ENCODE assay signal across 23 cellular contexts in genomic region chr6:90347411-90347841, GRCh38. TPM values are rescaled to one million over a fixed set of nuclear protein-coding genes. Genes with fewer than 3 reads are reported as not detected.
DNase-seq lines count a peak whose midpoint lies in the region; ATAC-seq and TF ChIP-seq lines count a peak whose summit lies in the region.
"Had no signal": no experiment of that assay in that cellular context is flagged by ENCODE, and none has a peak within 500 bp of the region (broad histone marks: within the 10 kb centered on the region; RNA-seq: fewer than 3 reads in every experiment).

No MANE protein-coding gene starts in this region.

- no peaks in the 10 kb centered on the region for H3K9me3 ChIP-seq in SJCRH30 (replicated peaks)
- H3K9me3 ChIP-seq: left ventricle myocardium inferior had no signal

- H3K4me1 Mint-ChIP-seq in activated T-cell treated with anti-CD3 and anti-CD28 coated beads, Interleukin-2, amount 50 U/mL, for 24 hours (ENCODE audit: low read depth), result peaks cover 44% of the 10 kb centered on the region
- peaks cover 7% of the 10 kb centered on the region for H3K4me1 Mint-ChIP-seq in WTC11

- peaks cover 7% of the 10 kb centered on the region for H3K9me3 Mint-ChIP-seq in activated T-cell treated with anti-CD3 and anti-CD28 coated beads, Interleukin-2, amount 50 U/mL, for 24 hours
- H3K9me3 Mint-ChIP-seq in activated naive CD4-positive, alpha-beta T cell treated with anti-CD3 and anti-CD28 coated beads, Interleukin-2, amount 50 U/mL, for 72 hours, result peaks cover 10 to 19% of the 10 kb centered on the region in 2 donors
- no peaks in the 10 kb centered on the region for H3K9me3 Mint-ChIP-seq in WTC11
- H3K9me3 Mint-ChIP-seq: neural progenitor cell; stimulated activated memory B cell treated with anti-CD40 and anti-IgM and Interleukin-4, amounts not matched to agents 10 μg/mL and 1 μg/mL and 100 μg/mL, for 72 hours had no signal

- no peak overlapping the region for H3K4me3 Mint-ChIP-seq in activated T-cell treated with anti-CD3 and anti-CD28 coated beads, Interleukin-2, amount 50 U/mL, for 24 hours
- H3K4me3 Mint-ChIP-seq in WTC11, result no peak overlapping the region
- H3K4me3 Mint-ChIP-seq: CD4-positive, alpha-beta memory T cell; neural progenitor cell; stimulated activated memory B cell treated with anti-CD40 and anti-IgM and Interleukin-4, amounts not matched to agents 10 μg/mL and 1 μg/mL and 100 μg/mL, for 72 hours had no signal

- H3K27ac ChIP-seq in SJCRH30, result no peak overlapping the region
- H3K27ac ChIP-seq: left ventricle myocardium inferior, neural progenitor cell, VCaP had no signal

- no peaks in the 10 kb centered on the region for H3K4me1 ChIP-seq in SJCRH30
- H3K4me1 ChIP-seq: left ventricle myocardium inferior had no signal

- no peaks in the 10 kb centered on the region for H3K27me3 ChIP-seq in SJCRH30
- H3K27me3 ChIP-seq: neural progenitor cell had no signal

- peak; percentile 39 for DNase-seq in activated T-cell treated with anti-CD3 and anti-CD28 coated beads, Interleukin-2, amount 50 U/mL, for 24 hours
- no peak for DNase-seq in activated T-cell treated with anti-CD3 and anti-CD28 coated beads, Interleukin-2, amount 50 U/mL, for 1 hour
- DNase-seq in NCI-H226, result peak; percentile 13
- no peak for DNase-seq in activated naive CD4-positive, alpha-beta T cell treated with anti-CD3 and anti-CD28 coated beads, Interleukin-2, amount 50 U/mL, for 72 hours (ENCODE audit: low spot score in 2 of 2)
- DNase-seq in omental fat pad (ENCODE audit: low spot score), result no peak
- DNase-seq in WTC11 (ENCODE audit: low spot score), result no peak
- no peak for DNase-seq in cortex of kidney (lab: John Stamatoyannopoulos, UW)
- DNase-seq in SJCRH30, result no peak
- DNase-seq: amygdala; CD4-positive, alpha-beta memory T cell; central memory CD4-positive, alpha-beta T cell; DMS153; GDM1; Karpas-422; left ventricle myocardium inferior; NCI-H1417; NCI-H524 treated with DMSO at 0.1 percent for 48 hours; SHP77; T-helper 1 cell had no signal

- POLR2A ChIA-PET in WTC11 (lab: Charles Lee), result no interaction called here

- CTCF ChIA-PET in WTC11 (lab: Charles Lee), result no interaction called here

- H3K4me3 ChIP-seq in SJCRH30, result no peak overlapping the region
- H3K4me3 ChIP-seq: left ventricle myocardium inferior, neural progenitor cell, smooth muscle cell had no signal

- H3K36me3 Mint-ChIP-seq in activated T-cell treated with anti-CD3 and anti-CD28 coated beads, Interleukin-2, amount 50 U/mL, for 24 hours (ENCODE audit: low read depth), result no peaks in the 10 kb centered on the region
- peaks cover 0 to 20% of the 10 kb centered on the region in 2 donors for H3K36me3 Mint-ChIP-seq in activated naive CD4-positive, alpha-beta T cell treated with anti-CD3 and anti-CD28 coated beads, Interleukin-2, amount 50 U/mL, for 72 hours
- no peaks in the 10 kb centered on the region for H3K36me3 Mint-ChIP-seq in WTC11
- H3K36me3 Mint-ChIP-seq: CD4-positive, alpha-beta memory T cell; neural progenitor cell; stimulated activated memory B cell treated with anti-CD40 and anti-IgM and Interleukin-4, amounts not matched to agents 10 μg/mL and 1 μg/mL and 100 μg/mL, for 72 hours had no signal

- peak; percentile 74 to 84 for ATAC-seq in activated naive CD4-positive, alpha-beta T cell treated with anti-CD3 and anti-CD28 coated beads, Interleukin-2, amount 50 U/mL, for 72 hours
- ATAC-seq in omental fat pad (ENCODE audit: low FRiP score) (peak; percentile 38), WTC11 (no peak)
- ATAC-seq: stimulated activated memory B cell treated with anti-CD40 and anti-IgM and Interleukin-4, amounts not matched to agents 10 μg/mL and 1 μg/mL and 100 μg/mL, for 72 hours had no signal

- no peak for TF ChIP-seq CTCF in omental fat pad (IDR thresholded peaks at IDR 0.05)
- TF ChIP-seq CTCF in WTC11 (IDR thresholded peaks at IDR 0.05), result no peak

- H3K27ac Mint-ChIP-seq in activated T-cell treated with anti-CD3 and anti-CD28 coated beads, Interleukin-2, amount 50 U/mL, for 24 hours, result peak overlapping the region; percentile 50
- peak overlapping the region in 1 of 2 donors; percentile 23 for H3K27ac Mint-ChIP-seq in activated naive CD4-positive, alpha-beta T cell treated with anti-CD3 and anti-CD28 coated beads, Interleukin-2, amount 50 U/mL, for 72 hours
- no peak overlapping the region for H3K27ac Mint-ChIP-seq in WTC11
- H3K27ac Mint-ChIP-seq: neural progenitor cell; stimulated activated memory B cell treated with anti-CD40 and anti-IgM and Interleukin-4, amounts not matched to agents 10 μg/mL and 1 μg/mL and 100 μg/mL, for 72 hours had no signal

- H3K36me3 ChIP-seq in SJCRH30, result no peaks in the 10 kb centered on the region
- H3K36me3 ChIP-seq: left ventricle myocardium inferior, neural progenitor cell had no signal

- H3K27me3 Mint-ChIP-seq in activated T-cell treated with anti-CD3 and anti-CD28 coated beads, Interleukin-2, amount 50 U/mL, for 24 hours, result no peaks in the 10 kb centered on the region
- no peaks in the 10 kb centered on the region; the same call in 1 of the 2 replicates for H3K27me3 Mint-ChIP-seq in WTC11 (ENCODE audit: low read depth)
- H3K27me3 Mint-ChIP-seq: stimulated activated memory B cell treated with anti-CD40 and anti-IgM and Interleukin-4, amounts not matched to agents 10 μg/mL and 1 μg/mL and 100 μg/mL, for 72 hours had no signal

TF ChIP-seq in WTC11, 78 proteins besides CTCF, POLR2A, EP300 and RAD21 (continues in another document):
- no peak for TF ChIP-seq TEAD4 (CRISPR knock-in tag; IDR thresholded peaks at IDR 0.05)
- no peak for TF ChIP-seq E2F1 (CRISPR knock-in tag; IDR thresholded peaks at IDR 0.05)
- no peak for TF ChIP-seq ZMAT4 (CRISPR knock-in tag; IDR thresholded peaks at IDR 0.05)
- no peak for TF ChIP-seq E2F4 (CRISPR knock-in tag; IDR thresholded peaks at IDR 0.05; ENCODE audit: borderline replicate concordance, low read depth)
- no peak for TF ChIP-seq OVOL2 (CRISPR knock-in tag; IDR thresholded peaks at IDR 0.05; ENCODE audit: borderline replicate concordance)
- TF ChIP-seq ERG (CRISPR knock-in tag; IDR thresholded peaks at IDR 0.05), result no peak
- TF ChIP-seq ATF3 (CRISPR knock-in tag; conservative IDR thresholded peaks at IDR 0.05), result no peak
- no peak for TF ChIP-seq MLX (CRISPR knock-in tag; IDR thresholded peaks at IDR 0.05)
- TF ChIP-seq IRF2 (CRISPR knock-in tag; IDR thresholded peaks at IDR 0.05; ENCODE audit: borderline replicate concordance, low read depth), result no peak

RNA-seq across cellular contexts. Expression of gene BACH2, which starts 50.8 kb away (rescaled TPM):
- total RNA-seq in activated naive CD4-positive, alpha-beta T cell treated with anti-CD3 and anti-CD28 coated beads, Interleukin-2, amount 50 U/mL, for 72 hours, result 10 to 100 TPM; 48.7 to 90.8 TPM
- total RNA-seq in omental fat pad (1 to 10 TPM; 4.0 to 9.4 (median 7.0) TPM), WTC11 (2021) (3.9 to 5.9 TPM (median 4.5 TPM) in 3 replicates)
- 3.8 and 4.1 TPM in 2 replicates for total RNA-seq in SJCRH30 (2014; rRNA removed; shearing (Covaris generic))

Comparison
In these comparisons a context has a peak if more than half of its experiments do, and no peak if none do; other contexts are left out.
1. DNase-seq: peak in activated T-cell treated with anti-CD3 and anti-CD28 coated beads, Interleukin-2, amount 50 U/mL, for 24 hours (single experiment) and NCI-H226 (single experiment); none in activated T-cell treated with anti-CD3 and anti-CD28 coated beads, Interleukin-2, amount 50 U/mL, for 1 hour (single experiment), activated naive CD4-positive, alpha-beta T cell treated with anti-CD3 and anti-CD28 coated beads, Interleukin-2, amount 50 U/mL, for 72 hours (0 of 2), omental fat pad (single experiment), WTC11 (single experiment), cortex of kidney (single experiment) and SJCRH30 (0 of 2).